23 cellular contexts compared by ENCODE assay signal in the genomic region with DNA sequence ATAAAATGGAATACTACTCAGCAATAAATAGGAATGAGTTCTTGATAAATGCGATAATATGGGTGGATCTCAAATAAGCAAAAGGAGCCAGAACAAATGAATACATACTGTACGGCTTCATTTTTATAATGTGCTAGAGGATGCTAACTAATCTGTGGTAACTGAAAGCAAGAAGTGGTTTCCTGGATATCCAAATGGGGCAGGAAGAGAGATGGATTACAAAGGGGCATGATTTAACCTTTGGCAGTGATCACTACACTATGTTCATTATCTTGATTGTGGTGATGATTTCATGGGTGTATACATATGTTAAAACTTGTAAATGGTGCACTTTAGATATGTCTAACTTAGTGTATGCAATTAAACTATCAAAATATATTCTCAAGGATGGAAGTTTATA.
DNase-seq lines count a peak whose midpoint lies in the region; ATAC-seq, FAIRE-seq and TF ChIP-seq lines count a peak whose summit lies in the region.
"Had no signal": no experiment of that assay in that cellular context is flagged by ENCODE, and none has a peak within 500 bp of the region (broad histone marks: within the 10 kb centered on the region; RNA-seq: fewer than 3 reads in every experiment).

No MANE protein-coding gene starts in this region.

- DNase-seq in A549 (ENCODE audit: low read depth in 1 of 2, low spot score in 1 of 2) (no peak), H54 (ENCODE audit: insufficient read length, low spot score) (no peak), chondrocyte (ENCODE audit: low spot score) (no peak), natural killer cell (no peak)
- DNase-seq: ACHN; BE2C; C1 segment of cervical spinal cord; CD4-positive, alpha-beta memory T cell; CD4-positive, CD25-positive, alpha-beta regulatory T cell; CD8-positive, alpha-beta memory T cell; COR-L47; DMS 273 treated with DMSO at 0.1 percent for 48 hours; DMS79 treated with DMSO at 0.1 percent for 48 hours; EL; GDM1 had no signal

- H3K27ac ChIP-seq in A549, result no peak overlapping the region
- H3K27ac ChIP-seq: 22Rv1, BLaER1 had no signal

- H3K27ac Mint-ChIP-seq in nephron (peak overlapping the region in 2 of 3 experiments; percentile 24 to 41), chondrocyte (ENCODE audit: unreplicated experiment) (no peak overlapping the region), natural killer cell (no peak overlapping the region)
- H3K27ac Mint-ChIP-seq: CD14-positive monocyte; CD4-positive, alpha-beta memory T cell; CD4-positive, CD25-positive, alpha-beta regulatory T cell; CD8-positive, alpha-beta memory T cell had no signal

- no peak overlapping the region for H3K4me3 ChIP-seq in A549
- H3K4me3 ChIP-seq: BLaER1, GM12878 had no signal

- POLR2A ChIA-PET in A549 (lab: Yijun Ruan, JAX), result no interaction called here

- no peaks in the 10 kb centered on the region for H3K9me3 ChIP-seq in A549
- H3K9me3 ChIP-seq: BE2C, BLaER1 had no signal

- H3K9me3 Mint-ChIP-seq in nephron (no peaks in the 10 kb centered on the region), chondrocyte (ENCODE audit: low read depth) (no peaks in the 10 kb centered on the region), natural killer cell (no peaks in the 10 kb centered on the region)
- H3K9me3 Mint-ChIP-seq: CD8-positive, alpha-beta memory T cell had no signal

- no peak for TF ChIP-seq CTCF in A549 (IDR thresholded peaks at IDR 0.05)
- no peak for TF ChIP-seq CTCF in nephron (IDR thresholded peaks at IDR 0.05; ENCODE audit: unreplicated experiment in 3 of 3)
- no peak for TF ChIP-seq CTCF in chondrocyte (IDR thresholded peaks at IDR 0.05)
- TF ChIP-seq CTCF in natural killer cell (IDR thresholded peaks at IDR 0.05), result no peak

- FAIRE-seq in A549 (lab: Jason Lieb, UNC), result peak; percentile 36
- peak; percentile 33 for FAIRE-seq in H54 (lab: Jason Lieb, UNC)
- FAIRE-seq: GM12878, GM12892, GM18507 had no signal

- H3K4me1 ChIP-seq in A549, result no peaks in the 10 kb centered on the region

- TF ChIP-seq RAD21 in A549 (conservative IDR thresholded peaks at IDR 0.05 in 1 of 2, IDR thresholded peaks at IDR 0.05 in 1 of 2), result no peak

- H3K4me1 Mint-ChIP-seq in nephron (peaks cover 25% of the 10 kb centered on the region), chondrocyte (ENCODE audit: low read depth) (no peaks in the 10 kb centered on the region), natural killer cell (peaks cover 0 to 3% of the 10 kb centered on the region in 2 donors)
- H3K4me1 Mint-ChIP-seq: CD14-positive monocyte; CD4-positive, CD25-positive, alpha-beta regulatory T cell; CD8-positive, alpha-beta memory T cell had no signal

- H3K36me3 Mint-ChIP-seq in nephron (ENCODE audit: low read depth) (peaks cover 5% of the 10 kb centered on the region), chondrocyte (ENCODE audit: low read depth) (no peaks in the 10 kb centered on the region), natural killer cell (no peaks in the 10 kb centered on the region)
- H3K36me3 Mint-ChIP-seq: CD4-positive, CD25-positive, alpha-beta regulatory T cell had no signal

- ATAC-seq in A549 (no peak), natural killer cell (no peak), GM19397 (IDR thresholded peaks at IDR 0.05; ENCODE audit: unreplicated experiment) (no peak)
- ATAC-seq: GM12878 had no signal

- TF ChIP-seq EP300 in A549 (IDR thresholded peaks at IDR 0.05), result no peak

- TF ChIP-seq POLR2A in A549 (IDR thresholded peaks at IDR 0.05; ENCODE audit: low read length), result no peak
- TF ChIP-seq POLR2A in H54 (IDR thresholded peaks at IDR 0.05; ENCODE audit: low read depth, low read length), result no peak

- CTCF ChIA-PET in A549 (lab: Yijun Ruan, JAX), result interaction anchor here (1.5 kb wide), 1 partner anchor 16 kb away, joined by 3 read pairs; no protein-coding TSS in a partner anchor

- no peak overlapping the region for H3K4me2 ChIP-seq in A549
- H3K4me2 ChIP-seq: BLaER1 had no signal

- H3K27me3 Mint-ChIP-seq in nephron (ENCODE audit: low read depth), result no peaks in the 10 kb centered on the region
- H3K27me3 Mint-ChIP-seq in chondrocyte (ENCODE audit: low read depth), result no peaks in the 10 kb centered on the region
- no peaks in the 10 kb centered on the region for H3K27me3 Mint-ChIP-seq in natural killer cell (ENCODE audit: low read depth in 2 of 2)
- H3K27me3 Mint-ChIP-seq: CD4-positive, alpha-beta memory T cell; CD4-positive, CD25-positive, alpha-beta regulatory T cell; CD8-positive, alpha-beta memory T cell had no signal

- intact Hi-C loops in natural killer cell (cut with micrococcal nuclease), result no loop called here

- H3K4me3 Mint-ChIP-seq in nephron (no peak overlapping the region), chondrocyte (ENCODE audit: unreplicated experiment) (no peak overlapping the region), natural killer cell (no peak overlapping the region)
- H3K4me3 Mint-ChIP-seq: CD14-positive monocyte; CD4-positive, alpha-beta memory T cell; CD4-positive, CD25-positive, alpha-beta regulatory T cell; CD8-positive, alpha-beta memory T cell had no signal

- 94% methylated on average over 2 of the region's 2 CpGs for WGBS in A549 (ENCODE audit: missing lambda C conversion rate)

TF ChIP-seq in A549, 52 proteins besides CTCF, POLR2A, EP300 and RAD21:
- no peak for TF ChIP-seq MAZ (IDR thresholded peaks at IDR 0.05; ENCODE audit: borderline replicate concordance, low read depth, low read length)

Comparison
In these comparisons a context has a peak if more than half of its experiments do, and no peak if none do; other contexts are left out.
1. H3K27ac Mint-ChIP-seq: peak in nephron (2 of 3); none in chondrocyte (single experiment) and natural killer cell (0 of 2).